ENCODE assay signal across 33 cellular contexts in the genomic region with DNA sequence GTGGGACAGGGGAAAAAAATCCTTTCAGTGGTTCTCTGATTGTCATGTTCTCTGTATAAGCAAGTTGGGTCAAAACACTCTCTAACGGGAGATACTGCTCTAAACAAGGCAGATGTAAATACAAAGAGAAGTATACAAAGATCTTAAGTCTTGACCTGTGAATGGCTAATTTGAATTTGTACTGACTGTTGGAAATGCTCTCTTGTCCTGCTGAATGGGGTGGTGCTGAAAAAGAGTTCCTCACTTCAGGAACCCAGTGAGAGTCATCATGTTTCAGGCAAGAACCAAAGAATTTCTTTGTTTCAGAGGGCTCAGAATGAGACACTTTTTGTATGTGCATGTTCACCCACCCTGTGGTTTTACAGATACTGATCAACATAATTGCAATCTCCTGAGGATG.
"Had no signal": no experiment of that assay in that cellular context is flagged by ENCODE, and none has a peak within 500 bp of the region (broad histone marks: within the 10 kb centered on the region; RNA-seq: fewer than 3 reads in every experiment).

No MANE protein-coding gene starts in this region.

- H3K4me1 ChIP-seq: adrenal gland, body of pancreas had no signal

- H3K9me3 ChIP-seq: adrenal gland, body of pancreas had no signal

- H3K27me3 ChIP-seq: adrenal gland, body of pancreas had no signal

- H3K4me3 ChIP-seq: adrenal gland, body of pancreas, PC-9, SK-N-MC had no signal

- DNase-seq: activated CD4-positive, alpha-beta memory T cell treated with anti-CD3 and anti-CD28 coated beads for 36 hours; activated CD4-positive, alpha-beta T cell treated with anti-CD3 and anti-CD28 coated beads for 36 hours; activated CD4-positive, alpha-beta T cell treated with anti-CD3 and anti-CD28 coated beads, Interleukin-2, amount 50 U/mL, for 1 hour; activated CD8-positive, alpha-beta memory T cell treated with anti-CD3 and anti-CD28 coated beads, Interleukin-2, amount 50 U/mL, for 4 hours; activated gamma-delta T cell treated with Interleukin-2 at 50 U/mL for 16 hours; activated naive CD4-positive, alpha-beta T cell treated with anti-CD3 and anti-CD28 coated beads for 36 hours; activated T-cell treated with anti-CD3 and anti-CD28 coated beads for 4 hours; activated T-cell treated with anti-CD3 and anti-CD28 coated beads, Interleukin-2, amount 50 U/mL, for 4 hours; adrenal gland; body of pancreas; caudate nucleus; cerebellar nuclear complex; Kasumi-1; NCI-H1092 treated with DMSO at 0.1 percent for 48 hours; NCI-H1417; NCI-H146; NCI-H187; NCI-H2029 treated with DMSO at 0.1 percent for 48 hours; NCI-H2107; NCI-H2171; NCI-H510A; NCI-H526; NCI-H748 treated with DMSO at 0.1 percent for 48 hours; NK-92 treated with Interleukin-12 subunit alpha and Interleukin-12 subunit beta, amount 100 ng/mL, for 24 hours; PC-9; Right ventricle myocardium superior; T1000; WERI-Rb-1 had no signal

- H3K27ac ChIP-seq: adrenal gland, body of pancreas, PC-9, SK-N-MC, WERI-Rb-1 had no signal

- FAIRE-seq: astrocyte, bronchial epithelial cell, RCC 7860 had no signal

- H3K36me3 ChIP-seq: adrenal gland, WERI-Rb-1 had no signal

- H3K4me2 ChIP-seq: PC-9 had no signal

- ATAC-seq: activated CD4-positive, alpha-beta T cell treated with anti-CD3 and anti-CD28 coated beads for 36 hours; activated naive CD4-positive, alpha-beta T cell treated with anti-CD3 and anti-CD28 coated beads, Interleukin-2, amount 50 U/mL, for 72 hours; activated T-cell treated with anti-CD3 and anti-CD28 coated beads, Interleukin-2, amount 50 U/mL, for 4 hours; body of pancreas had no signal
